8 cellular contexts compared by ENCODE assay signal in the genomic region with DNA sequence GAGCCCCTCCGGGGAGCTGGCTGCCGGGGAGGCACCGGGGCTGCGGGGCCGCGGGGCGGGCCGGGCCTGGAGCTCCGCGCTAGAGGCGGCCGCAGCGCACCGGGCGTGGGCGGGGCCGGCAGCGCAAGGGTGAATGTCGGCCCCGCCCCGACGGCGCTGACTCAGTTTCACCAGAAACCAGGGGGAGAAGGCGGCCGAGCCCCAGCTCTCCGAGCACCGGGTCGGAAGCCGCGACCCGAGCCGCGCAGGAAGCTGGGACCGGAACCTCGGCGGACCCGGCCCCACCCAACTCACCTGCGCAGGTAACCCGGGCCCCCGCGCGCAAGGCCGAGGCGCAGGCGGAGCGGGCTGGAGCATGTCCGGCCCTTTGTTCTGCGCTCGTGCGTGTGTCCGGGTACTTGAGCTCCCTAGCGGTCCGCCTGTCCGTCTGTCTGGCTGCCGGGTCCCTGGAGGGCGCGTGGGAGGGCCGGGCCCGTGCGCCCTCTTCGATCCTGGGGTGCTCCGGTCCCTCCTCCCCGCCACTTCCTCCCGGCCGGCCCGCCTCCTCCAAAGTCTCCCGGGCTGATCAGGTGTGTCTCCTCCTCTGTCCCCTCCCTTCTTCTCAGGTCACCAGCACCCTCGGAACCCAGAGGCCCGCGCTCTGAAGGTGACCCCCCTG. TPM values are rescaled to one million over a fixed set of nuclear protein-coding genes. Genes with fewer than 3 reads are reported as not detected.
DNase-seq lines count a peak whose midpoint lies in the region; ATAC-seq and TF ChIP-seq lines count a peak whose summit lies in the region.

A gene with protein sequence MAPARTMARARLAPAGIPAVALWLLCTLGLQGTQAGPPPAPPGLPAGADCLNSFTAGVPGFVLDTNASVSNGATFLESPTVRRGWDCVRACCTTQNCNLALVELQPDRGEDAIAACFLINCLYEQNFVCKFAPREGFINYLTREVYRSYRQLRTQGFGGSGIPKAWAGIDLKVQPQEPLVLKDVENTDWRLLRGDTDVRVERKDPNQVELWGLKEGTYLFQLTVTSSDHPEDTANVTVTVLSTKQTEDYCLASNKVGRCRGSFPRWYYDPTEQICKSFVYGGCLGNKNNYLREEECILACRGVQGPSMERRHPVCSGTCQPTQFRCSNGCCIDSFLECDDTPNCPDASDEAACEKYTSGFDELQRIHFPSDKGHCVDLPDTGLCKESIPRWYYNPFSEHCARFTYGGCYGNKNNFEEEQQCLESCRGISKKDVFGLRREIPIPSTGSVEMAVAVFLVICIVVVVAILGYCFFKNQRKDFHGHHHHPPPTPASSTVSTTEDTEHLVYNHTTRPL (plus strand): TSS at position 164 of the 658 bp plus-strand sequence. CDS start 507 bp downstream, outside the sequence.

- no peaks in the 10 kb centered on the region for H3K36me3 ChIP-seq in esophagus muscularis mucosa
- no peaks in the 10 kb centered on the region for H3K36me3 ChIP-seq in osteoblast (ENCODE audit: insufficient read depth, low read length)

- H3K27me3 ChIP-seq in esophagus muscularis mucosa = peaks cover 0 to 56% (median 23%) of the 10 kb centered on the region in 4 donors
- peaks cover 37% of the 10 kb centered on the region for H3K27me3 ChIP-seq in osteoblast (ENCODE audit: insufficient read depth, low read length)

- no peaks in the 10 kb centered on the region for H3K9me3 ChIP-seq in esophagus muscularis mucosa
- no peaks in the 10 kb centered on the region for H3K9me3 ChIP-seq in osteoblast (ENCODE audit: low read depth, low read length)

- H3K27me3 Mint-ChIP-seq in type B pancreatic cell = peaks cover 46% of the 10 kb centered on the region

- H3K4me3 Mint-ChIP-seq in type B pancreatic cell = peak within 1 kb of the TSS; percentile 98

- in situ Hi-C loops in KBM-7 (cut with MboI; ENCODE audit: low pct_unique_long_range_greater_than_20kb, low sequenced_read_pairs) = no loop called here

- ATAC-seq in GM21447 (IDR thresholded peaks at IDR 0.05; ENCODE audit: unreplicated experiment) (no peak), GM19035 (IDR thresholded peaks at IDR 0.05; ENCODE audit: unreplicated experiment) (no peak)

- no peak for TF ChIP-seq CTCF in AG09309 (IDR thresholded peaks at IDR 0.05; ENCODE audit: control insufficient read depth, insufficient read depth, low read depth, low read length, missing control alignments)
- no peak for TF ChIP-seq CTCF in esophagus muscularis mucosa (IDR thresholded peaks at IDR 0.05)
- no peak for TF ChIP-seq CTCF in osteoblast (IDR thresholded peaks at IDR 0.05; ENCODE audit: extremely low read depth, low read depth, low read length)
- no peak for TF ChIP-seq CTCF in type B pancreatic cell (conservative IDR thresholded peaks at IDR 0.05)

- no peak for TF ChIP-seq EP300 in esophagus muscularis mucosa (IDR thresholded peaks at IDR 0.05)

- no peaks in the 10 kb centered on the region for H3K79me2 ChIP-seq in osteoblast (ENCODE audit: insufficient read depth, low read length)

- intact Hi-C loops in esophagus muscularis mucosa (cut with DNase I) = no loop called here

- H3K4me2 ChIP-seq in osteoblast (ENCODE audit: insufficient read depth, low read length) = peak within 1 kb of the TSS; percentile 77

- H3K9me3 Mint-ChIP-seq in type B pancreatic cell = no peaks in the 10 kb centered on the region

- WGBS in esophagus muscularis mucosa = 2% methylated on average over 16 of the region's 70 CpGs

- DNase-seq in AG09309 (ENCODE audit: low read depth) = no peak
- DNase-seq in KBM-7 = peak; percentile 14
- peak; percentile 85 for DNase-seq in activated CD8-positive, alpha-beta memory T cell treated with anti-CD3 and anti-CD28 coated beads for 24 hours
- no peak for DNase-seq in esophagus muscularis mucosa (ENCODE audit: extremely low spot score)
- peak; percentile 80 for DNase-seq in osteoblast (ENCODE audit: insufficient read length, low spot score, missing footprints)
- no peak for DNase-seq in type B pancreatic cell (ENCODE audit: extremely low spot score, unreplicated experiment)

- peaks cover 12% of the 10 kb centered on the region for H3K4me1 Mint-ChIP-seq in type B pancreatic cell (ENCODE audit: unreplicated experiment)

- H3K27ac ChIP-seq in esophagus muscularis mucosa (replicated peaks in 1 of 4) = no peak within 1 kb of the TSS
- no peak within 1 kb of the TSS for H3K27ac ChIP-seq in osteoblast (ENCODE audit: low read depth, low read length)

- H3K36me3 Mint-ChIP-seq in type B pancreatic cell = peaks cover 7% of the 10 kb centered on the region

- H3K4me3 ChIP-seq in AG09309 (ENCODE audit: control insufficient read depth, low read depth, low read length) (peak within 1 kb of the TSS; percentile 31), esophagus muscularis mucosa (peak within 1 kb of the TSS; percentile 50 to 64 (median 52)), osteoblast (ENCODE audit: insufficient read depth, low read length) (peak within 1 kb of the TSS; percentile 59)

- no peaks in the 10 kb centered on the region for H4K20me1 ChIP-seq in osteoblast (ENCODE audit: insufficient read depth, low read length)

- peak within 1 kb of the TSS; percentile 76 for H2AFZ ChIP-seq in osteoblast (ENCODE audit: low read length)

- H3K4me1 ChIP-seq in esophagus muscularis mucosa (peaks cover 16 to 23% (median 20%) of the 10 kb centered on the region in 4 donors), osteoblast (ENCODE audit: insufficient read depth, low read length) (peaks cover 16% of the 10 kb centered on the region)

- peak within 1 kb of the TSS; percentile 98 for H3K27ac Mint-ChIP-seq in type B pancreatic cell

- TF ChIP-seq POLR2A in esophagus muscularis mucosa (IDR thresholded peaks at IDR 0.05; ENCODE audit: low read depth) = no peak

RNA-seq across cellular contexts. Expression of the gene that starts here (rescaled TPM):
- 1 to 10 TPM in 3 of 4 donors, under 1 TPM in 1; 0.99 to 2.8 (median 1.8) TPM for total RNA-seq in esophagus muscularis mucosa
- total RNA-seq in osteoblast = 0.72 and 0.88 TPM in 2 replicates
- total RNA-seq in type B pancreatic cell (ENCODE audit: low replicate concordance) = 156 and 401 TPM in 2 replicates

Comparison
In these comparisons a context has a peak if more than half of its experiments do, and no peak if none do; other contexts are left out.
1. RNA of the gene that starts here (total RNA-seq): 156 to 401 TPM in type B pancreatic cell; 0.99 to 2.8 TPM in esophagus muscularis mucosa and 0.72 to 0.88 TPM in osteoblast; every median in the first group is over 10 times any median in the second.
2. Peak in DNase-seq, H3K4me3 ChIP-seq and H3K4me2 ChIP-seq in osteoblast; RNA of the gene not detected or under 1 TPM.
3. DNase-seq: peak in KBM-7 (single experiment) and activated CD8-positive, alpha-beta memory T cell treated with anti-CD3 and anti-CD28 coated beads for 24 hours (single experiment); none in AG09309 (single experiment), esophagus muscularis mucosa (single experiment) and type B pancreatic cell (single experiment).
4. Peak in every context shown above with its lines, with median percentiles within 50 percentile points of each other: H3K4me3 ChIP-seq.